Comparison of ENCODE assay signal across 8 cellular contexts in the genomic region with DNA sequence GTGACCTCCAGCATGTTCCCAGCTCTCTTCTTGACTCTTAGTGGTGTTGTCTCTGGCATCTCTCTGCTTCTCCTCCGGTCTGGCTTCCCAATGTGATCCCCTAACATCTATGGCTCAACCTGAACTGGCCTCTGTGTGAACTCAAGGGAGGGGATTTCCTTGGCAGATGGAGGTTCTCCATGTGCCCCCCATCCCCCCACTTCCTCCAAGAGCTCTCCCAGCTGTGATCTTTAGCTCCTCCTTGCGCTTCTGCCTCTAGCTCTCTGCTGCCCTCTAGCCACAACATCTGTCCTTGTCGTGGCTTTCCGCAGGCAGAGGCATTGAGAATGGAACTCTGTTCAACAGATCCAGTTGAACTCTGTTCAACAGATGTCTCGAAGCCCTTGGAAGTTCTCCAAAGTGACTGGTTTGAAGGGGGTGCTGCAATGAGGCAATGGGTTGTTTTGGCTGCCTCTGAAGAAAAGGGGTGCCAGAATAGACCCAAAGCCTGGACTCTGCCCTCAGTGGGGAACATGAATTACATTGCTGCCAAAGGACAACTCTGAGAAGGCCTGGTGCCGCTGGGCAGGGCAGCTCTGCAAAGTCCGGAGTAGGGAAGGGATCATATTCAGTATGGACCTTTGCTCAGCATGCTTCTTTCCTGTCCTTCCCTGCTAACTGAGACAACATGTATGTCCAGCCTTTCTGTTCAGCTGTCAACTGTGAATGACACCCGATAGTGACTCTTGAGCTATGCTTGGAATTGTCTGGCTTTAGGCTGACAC.
DNase-seq lines count a peak whose midpoint lies in the region; ATAC-seq and TF ChIP-seq lines count a peak whose summit lies in the region.

No MANE protein-coding gene starts in this region.

- H3K4me3 ChIP-seq in A673 (ENCODE audit: low read depth, low read length, poor library complexity, severe bottlenecking) (no peak overlapping the region), right lobe of liver (no peak overlapping the region)

- peak; percentile 86 for TF ChIP-seq CTCF in A673 (conservative IDR thresholded peaks at IDR 0.05; ENCODE audit: low read depth, low read length)
- peak; percentile 84 to 90 (median 88) for TF ChIP-seq CTCF in right lobe of liver (IDR thresholded peaks at IDR 0.05)

- H3K36me3 ChIP-seq in A673 (ENCODE audit: insufficient read depth, low read length, poor library complexity, severe bottlenecking) (no peaks in the 10 kb centered on the region), right lobe of liver (no peaks in the 10 kb centered on the region)

- intact Hi-C loops in A673 (cut with micrococcal nuclease; ENCODE audit: unreplicated experiment) (no loop called here), right lobe of liver (cut with DNase I) (loop anchor here in 1 of 2 donors (5.0 kb wide), 1 partner anchor 39 kb away; no protein-coding TSS in a partner anchor)

- POLR2A ChIA-PET in A673 (lab: Charles Lee; ENCODE audit: low non-redundant PET), result interaction anchor here (0.6 kb wide), 1 partner anchor 43 kb away, joined by 3 read pairs; no protein-coding TSS in a partner anchor

- no peaks in the 10 kb centered on the region for H3K27me3 ChIP-seq in A673 (replicated peaks; ENCODE audit: insufficient read depth, low read depth, low read length, poor library complexity)
- H3K27me3 ChIP-seq in right lobe of liver, result no peaks in the 10 kb centered on the region

- H3K27ac ChIP-seq in A673 (ENCODE audit: low read depth, low read length, poor library complexity, severe bottlenecking), result no peak overlapping the region
- H3K27ac ChIP-seq in right lobe of liver, result peak overlapping the region in 2 of 3 donors; percentile 39 to 52

- no peaks in the 10 kb centered on the region for H3K4me1 ChIP-seq in A673 (ENCODE audit: insufficient read depth, low read length, poor library complexity, severe bottlenecking)
- peaks cover 0 to 8% (median 3%) of the 10 kb centered on the region in 4 donors for H3K4me1 ChIP-seq in right lobe of liver

- peak; percentile 93 for ATAC-seq in GM18502 (IDR thresholded peaks at IDR 0.05; ENCODE audit: poor library complexity, unreplicated experiment)
- ATAC-seq in HG03139 (IDR thresholded peaks at IDR 0.05; ENCODE audit: unreplicated experiment), result peak; percentile 90
- ATAC-seq in right lobe of liver, result peak; percentile 95 to 98 (median 98)

- 5% methylated on average over 7 of the region's 8 CpGs for WGBS in right lobe of liver (ENCODE audit: insufficient coverage, low coverage, low lambda C conversion rate, missing lambda C conversion rate)

- BruUV-seq in A673 (replicated peaks; lab: Mats Ljungman, UMichigan), result no TSS peak

- no peak for TF ChIP-seq POLR2A in right lobe of liver (IDR thresholded peaks at IDR 0.05)

- CTCF ChIA-PET in A673 (lab: Charles Lee), result interaction anchor here (0.5 to 1.5 kb wide), 8 partner anchors 10 to 185 kb away, joined by 3 to 5 read pairs (median 4); no protein-coding TSS in a partner anchor

- peak; percentile 91 for DNase-seq in A673 (ENCODE audit: low spot score)
- peak; percentile 52 to 75 for DNase-seq in NCI-H446 (lab: John Stamatoyannopoulos, UW)
- DNase-seq in activated CD4-positive, alpha-beta T cell treated with anti-CD3 and anti-CD28 coated beads for 1 hour, result peak; percentile 22
- DNase-seq in dedifferentiated amniotic fluid mesenchymal stem cell (ENCODE audit: extremely low spot score), result peak; percentile 77
- peak; percentile 76 to 93 (median 86) for DNase-seq in right lobe of liver
- peak; percentile 13 for DNase-seq in stimulated activated CD8-positive, alpha-beta memory T cell treated with anti-CD3 and anti-CD28 coated beads, Interleukin-15, amount 100 ng/mL, for 1 hour (ENCODE audit: low read depth)

- H3K9me3 ChIP-seq in A673 (ENCODE audit: low read depth, low read length, poor library complexity, severe bottlenecking) (no peaks in the 10 kb centered on the region), right lobe of liver (no peaks in the 10 kb centered on the region)

Comparison
In these comparisons a context has a peak if more than half of its experiments do, and no peak if none do; other contexts are left out.
1. DNase-seq: peak in every context shown above with its lines; median percentile 91 in A673; 86 in right lobe of liver; 77 in dedifferentiated amniotic fluid mesenchymal stem cell; 64 in NCI-H446; 22 in activated CD4-positive, alpha-beta T cell treated with anti-CD3 and anti-CD28 coated beads for 1 hour; 13 in stimulated activated CD8-positive, alpha-beta memory T cell treated with anti-CD3 and anti-CD28 coated beads, Interleukin-15, amount 100 ng/mL, for 1 hour.